ENCODE assay signal across 15 cellular contexts in genomic region chr9:98046161-98046543, GRCh38. TPM values are rescaled to one million over a fixed set of nuclear protein-coding genes. Genes with fewer than 3 reads are reported as not detected.
A peak's percentile ranks its signal among the peaks of the same experiment; 100 is the strongest.
DNase-seq lines count a peak whose midpoint lies in the region; ATAC-seq, FAIRE-seq and TF ChIP-seq lines count a peak whose summit lies in the region.
"Had no signal": no experiment of that assay in that cellular context is flagged by ENCODE, and none has a peak within 500 bp of the region (broad histone marks: within the 10 kb centered on the region; RNA-seq: fewer than 3 reads in every experiment).

No MANE protein-coding gene starts in this region.

- no peaks in the 10 kb centered on the region for H3K27me3 Mint-ChIP-seq in dendritic cell treated with granulocyte-macrophage colony-stimulating factor and Interleukin-4, amounts not matched to agents 40 ng/mL and 50 ng/mL, for 4 days

- no peak for DNase-seq in HepG2 (ENCODE audit: low spot score)
- DNase-seq in right lobe of liver = no peak
- no peak for DNase-seq in hippocampal formation (lab: John Stamatoyannopoulos, UW)
- DNase-seq in Ammon's horn (ENCODE audit: low spot score) = no peak
- no peak for DNase-seq in NCI-H2196 (lab: John Stamatoyannopoulos, UW; ENCODE audit: unreplicated experiment)
- DNase-seq in A673 (ENCODE audit: low spot score) = no peak
- DNase-seq: brain microvascular endothelial cell; foreskin fibroblast; mucosa of descending colon; NCI-H1417 treated with DMSO at 0.1 percent for 48 hours; NCI-H510A; stimulated activated CD4-positive, alpha-beta T cell treated with anti-CD3 and anti-CD28 coated beads, Interleukin-4, amount 100 ng/mL, for 24 hours; stomach had no signal

- H3K4me3 ChIP-seq in HepG2 (replicated peaks in 1 of 3; ENCODE audit: insufficient read depth in 1 of 3, low read depth in 2 of 3, low read length in 3 of 3) (peak overlapping the region; percentile 35 to 48 (median 40); a peak in 5 of 6 replicates), right lobe of liver (no peak overlapping the region), OCI-LY1 (ENCODE audit: low read depth, low read length, poor library complexity, severe bottlenecking) (peak overlapping the region; percentile 69), A673 (ENCODE audit: low read depth, low read length, poor library complexity, severe bottlenecking) (no peak overlapping the region)
- H3K4me3 ChIP-seq: mucosa of descending colon, stomach had no signal

- ATAC-seq in HepG2 (no peak), right lobe of liver (no peak)

- H3K27ac ChIP-seq in HepG2 (ENCODE audit: extremely low read length, insufficient read depth, low read length) = peak overlapping the region; percentile 52
- H3K27ac ChIP-seq in right lobe of liver = no peak overlapping the region
- H3K27ac ChIP-seq in OCI-LY1 (ENCODE audit: low read depth, low read length, poor library complexity, severe bottlenecking) = peak overlapping the region; percentile 70
- H3K27ac ChIP-seq in A673 (ENCODE audit: low read depth, low read length, poor library complexity, severe bottlenecking) = no peak overlapping the region
- H3K27ac ChIP-seq: brain microvascular endothelial cell had no signal

- TF ChIP-seq POLR2A in HepG2 (IDR thresholded peaks at IDR 0.05; ENCODE audit: insufficient read depth in 1 of 2, low read depth in 2 of 2, low read length in 2 of 2) (no peak), right lobe of liver (IDR thresholded peaks at IDR 0.05) (no peak)

- H3K4me1 ChIP-seq in HepG2 (ENCODE audit: insufficient read depth, low read length) = peaks cover 28% of the 10 kb centered on the region
- H3K4me1 ChIP-seq in right lobe of liver = no peaks in the 10 kb centered on the region
- H3K4me1 ChIP-seq in OCI-LY1 (ENCODE audit: insufficient read depth, low read length, severe bottlenecking) = peaks cover 33% of the 10 kb centered on the region
- no peaks in the 10 kb centered on the region for H3K4me1 ChIP-seq in A673 (ENCODE audit: insufficient read depth, low read length, poor library complexity, severe bottlenecking)

- H3K27me3 ChIP-seq in HepG2 (ENCODE audit: control insufficient read depth in 1 of 2, insufficient read depth in 2 of 2, low read length in 2 of 2) = no peaks in the 10 kb centered on the region
- no peaks in the 10 kb centered on the region for H3K27me3 ChIP-seq in right lobe of liver
- H3K27me3 ChIP-seq in OCI-LY1 (ENCODE audit: insufficient read depth, low read length) = no peaks in the 10 kb centered on the region
- H3K27me3 ChIP-seq in A673 (replicated peaks; ENCODE audit: insufficient read depth, low read depth, low read length, poor library complexity) = no peaks in the 10 kb centered on the region
- H3K27me3 ChIP-seq: brain microvascular endothelial cell had no signal

- H3K9me3 ChIP-seq in HepG2 (ENCODE audit: low read length) = no peaks in the 10 kb centered on the region
- no peaks in the 10 kb centered on the region for H3K9me3 ChIP-seq in right lobe of liver
- peaks cover 4% of the 10 kb centered on the region; the same call in 1 of the 2 replicates for H3K9me3 ChIP-seq in OCI-LY1 (ENCODE audit: low read length)
- no peaks in the 10 kb centered on the region for H3K9me3 ChIP-seq in A673 (ENCODE audit: low read depth, low read length, poor library complexity, severe bottlenecking)
- H3K9me3 ChIP-seq: mucosa of descending colon, stomach had no signal

- peaks cover 47% of the 10 kb centered on the region for H3K4me1 Mint-ChIP-seq in dendritic cell treated with granulocyte-macrophage colony-stimulating factor and Interleukin-4, amounts not matched to agents 40 ng/mL and 50 ng/mL, for 4 days (ENCODE audit: low read depth)

- H3K79me2 ChIP-seq in HepG2 (ENCODE audit: insufficient read depth, low read length) (peaks cover 20% of the 10 kb centered on the region), OCI-LY1 (ENCODE audit: insufficient read depth, low read length) (no peaks in the 10 kb centered on the region)

- H3K4me3 Mint-ChIP-seq in dendritic cell treated with granulocyte-macrophage colony-stimulating factor and Interleukin-4, amounts not matched to agents 40 ng/mL and 50 ng/mL, for 4 days = peak overlapping the region; percentile 67

- TF ChIP-seq CTCF in HepG2 (CRISPR knock-in tag; IDR thresholded peaks at IDR 0.05) (no peak), right lobe of liver (IDR thresholded peaks at IDR 0.05) (no peak), OCI-LY1 (IDR thresholded peaks at IDR 0.05; ENCODE audit: low read length) (no peak), A673 (conservative IDR thresholded peaks at IDR 0.05; ENCODE audit: low read depth, low read length) (no peak)

- no peaks in the 10 kb centered on the region for H3K36me3 ChIP-seq in HepG2 (replicated peaks in 1 of 2; ENCODE audit: control insufficient read depth in 1 of 2, insufficient read depth in 2 of 2, low read length in 2 of 2)
- no peaks in the 10 kb centered on the region for H3K36me3 ChIP-seq in right lobe of liver
- peaks cover 20% of the 10 kb centered on the region for H3K36me3 ChIP-seq in OCI-LY1 (ENCODE audit: insufficient read depth, low read length)
- no peaks in the 10 kb centered on the region for H3K36me3 ChIP-seq in A673 (ENCODE audit: insufficient read depth, low read length, poor library complexity, severe bottlenecking)
- H3K36me3 ChIP-seq: brain microvascular endothelial cell, stomach had no signal

- peak overlapping the region; percentile 92 for H3K27ac Mint-ChIP-seq in dendritic cell treated with granulocyte-macrophage colony-stimulating factor and Interleukin-4, amounts not matched to agents 40 ng/mL and 50 ng/mL, for 4 days

- POLR2A ChIA-PET in HepG2 (lab: Yijun Ruan, JAX) = interaction anchor here (1.9 to 2.6 kb wide), 3 partner anchors 10 to 12 kb away, joined by 10 to 30 read pairs (median 22); partner anchors contain the start of gene NANS
- POLR2A ChIA-PET in A673 (lab: Charles Lee; ENCODE audit: low non-redundant PET) = no interaction called here

- CTCF ChIA-PET in HepG2 (lab: Yijun Ruan, JAX; ENCODE audit: low intra/inter-chr PET ratio, low total read pairs) (no interaction called here), A673 (lab: Charles Lee) (interaction anchor here (1.9 kb wide), 1 partner anchor 11 kb away, joined by 5 read pairs; no protein-coding TSS in a partner anchor)

- H3K4me2 ChIP-seq in HepG2 (ENCODE audit: low read depth, low read length) (peak overlapping the region; percentile 43), OCI-LY1 (ENCODE audit: low read length) (peak overlapping the region; percentile 66)

- no peaks in the 10 kb centered on the region for H3K9me2 ChIP-seq in OCI-LY1 (ENCODE audit: low read depth, low read length)

- no TSS peak for BruUV-seq in HepG2 (replicated peaks; lab: Mats Ljungman, UMichigan)
- no TSS peak for BruUV-seq in A673 (replicated peaks; lab: Mats Ljungman, UMichigan)

- H2AFZ ChIP-seq in HepG2 (ENCODE audit: low read length) = no peak overlapping the region
- peak overlapping the region; percentile 97; the same call in 1 of the 2 replicates for H2AFZ ChIP-seq in OCI-LY1 (ENCODE audit: low read length)

- in situ Hi-C loops in HepG2 (cut with HindIII; ENCODE audit: extremely low pct_ligation_motif_present, low pct_unique_long_range_greater_than_20kb) = no loop called here

- TF ChIP-seq EP300 in HepG2 (IDR thresholded peaks at IDR 0.05; ENCODE audit: low read depth in 2 of 2, low read length in 2 of 2) = no peak
- no peak for TF ChIP-seq EP300 in HepG2 (CRISPR knock-in tag; IDR thresholded peaks at IDR 0.05; ENCODE audit: borderline replicate concordance)

- H3K9me3 Mint-ChIP-seq in dendritic cell treated with granulocyte-macrophage colony-stimulating factor and Interleukin-4, amounts not matched to agents 40 ng/mL and 50 ng/mL, for 4 days = no peaks in the 10 kb centered on the region

- H3K9ac ChIP-seq in HepG2 (ENCODE audit: insufficient read depth, low read depth, low read length) (peak overlapping the region; percentile 64), OCI-LY1 (ENCODE audit: low read length) (peak overlapping the region; percentile 69)

- FAIRE-seq in HepG2 (lab: Jason Lieb, UNC) = no peak

- intact Hi-C loops in HepG2 (cut with micrococcal nuclease; ENCODE audit: unreplicated experiment) = no loop called here
- intact Hi-C loops in right lobe of liver (cut with DNase I) = no loop called here
- intact Hi-C loops in dendritic cell treated with granulocyte-macrophage colony-stimulating factor and Interleukin-4, amounts not matched to agents 40 ng/mL and 50 ng/mL, for 4 days (cut with micrococcal nuclease) = no loop called here
- intact Hi-C loops in A673 (cut with micrococcal nuclease; ENCODE audit: unreplicated experiment) = no loop called here

- H3K36me3 Mint-ChIP-seq in dendritic cell treated with granulocyte-macrophage colony-stimulating factor and Interleukin-4, amounts not matched to agents 40 ng/mL and 50 ng/mL, for 4 days (ENCODE audit: low read depth) = peaks cover 5% of the 10 kb centered on the region

- WGBS in HepG2 (ENCODE audit: low lambda C conversion rate) = 75% methylated on average over 9 of the region's 9 CpGs
- WGBS in right lobe of liver (ENCODE audit: insufficient coverage, low coverage, low lambda C conversion rate, missing lambda C conversion rate) = 81% methylated on average over 9 of the region's 9 CpGs

- H3F3A ChIP-seq in OCI-LY1 (ENCODE audit: insufficient read depth, low read length) = no peaks in the 10 kb centered on the region

- H4K20me1 ChIP-seq in HepG2 (ENCODE audit: insufficient read depth, low read length) (no peaks in the 10 kb centered on the region), OCI-LY1 (ENCODE audit: insufficient read depth, low read length) (no peaks in the 10 kb centered on the region)

- TF ChIP-seq RAD21 in HepG2 (CRISPR knock-in tag; IDR thresholded peaks at IDR 0.05) = no peak

RNA-seq across cellular contexts. Expression of gene NANS, which starts 10.4 kb away (rescaled TPM):
- total RNA-seq in HepG2 (2016; rRNA removed; fragmentation: Illumina TruSeq; extraction: Trizol) (203 and 266 TPM in 2 replicates), right lobe of liver (10 to 100 TPM; 16.4 to 43.2 (median 30.2) TPM), A673 (2021) (40.6 and 41.9 TPM in 2 replicates)
- total RNA-seq in HepG2 (2016; cell fraction: cytosol; rRNA removed; fragmentation: Illumina TruSeq; extraction: Trizol; ENCODE audit: low read depth) = 49.6 and 52.9 TPM in 2 replicates
- total RNA-seq in HepG2 (2016; cell fraction: insoluble cytoplasmic fraction; rRNA removed; fragmentation: Illumina TruSeq; extraction: Trizol) = 208 and 294 TPM in 2 replicates
- 63.3 and 63.6 TPM in 2 replicates for total RNA-seq in HepG2 (2016; cell fraction: membrane; rRNA removed; fragmentation: Illumina TruSeq; extraction: Trizol)
- total RNA-seq in HepG2 (2016; cell fraction: nucleus; rRNA removed; fragmentation: Illumina TruSeq; extraction: Trizol) = 77.5 and 79.4 TPM in 2 replicates
- 80.9 and 86.9 TPM in 2 replicates for polyA plus RNA-seq in HepG2 (2011; rRNA removed)
- 105 and 118 TPM in 2 replicates for polyA plus RNA-seq in HepG2 (2011; cell fraction: cytosol; rRNA removed)
- polyA plus RNA-seq in HepG2 (2011; cell fraction: nucleus; rRNA removed) = 34.7 and 37.4 TPM in 2 replicates
- polyA plus RNA-seq in HepG2 (2012) = 84.8 and 103 TPM in 2 replicates
- polyA plus RNA-seq in HepG2 (2016; cell fraction: cytosol; fragmentation: Illumina TruSeq; extraction: Trizol; ENCODE audit: low read depth) = 42.6 and 48.8 TPM in 2 replicates
- 258 and 291 TPM in 2 replicates for polyA plus RNA-seq in HepG2 (2016; cell fraction: insoluble cytoplasmic fraction; fragmentation: Illumina TruSeq; extraction: Trizol; ENCODE audit: low read depth)
- polyA plus RNA-seq in HepG2 (2016; cell fraction: membrane; fragmentation: Illumina TruSeq; extraction: Trizol; ENCODE audit: low read depth) = 45.4 and 47.4 TPM in 2 replicates
- 98.0 and 99.6 TPM in 2 replicates for polyA plus RNA-seq in HepG2 (2016; cell fraction: nucleus; fragmentation: Illumina TruSeq; extraction: Trizol; ENCODE audit: insufficient read depth, low read depth)
- 77.2 and 87.3 TPM in 2 replicates for polyA minus RNA-seq in HepG2 (2011; rRNA and poly(A)+ RNA removed; ENCODE audit: low replicate concordance)
- 32.7 and 40.5 TPM in 2 replicates for polyA minus RNA-seq in HepG2 (2011; cell fraction: cytosol; rRNA and poly(A)+ RNA removed)
- polyA minus RNA-seq in HepG2 (2011; cell fraction: nucleus; rRNA and poly(A)+ RNA removed) = 42.8 and 50.6 TPM in 2 replicates

Comparison
In these comparisons a context has a peak if more than half of its experiments do, and no peak if none do; other contexts are left out.
1. H3K27ac ChIP-seq: peak in HepG2 (single experiment) and OCI-LY1 (single experiment); none in right lobe of liver (0 of 3) and A673 (single experiment).
2. H3K4me3 ChIP-seq: peak in HepG2 (3 of 3) and OCI-LY1 (single experiment); none in right lobe of liver (0 of 3) and A673 (single experiment).